ENCODE assay signal across 13 cellular contexts in the genomic region with DNA sequence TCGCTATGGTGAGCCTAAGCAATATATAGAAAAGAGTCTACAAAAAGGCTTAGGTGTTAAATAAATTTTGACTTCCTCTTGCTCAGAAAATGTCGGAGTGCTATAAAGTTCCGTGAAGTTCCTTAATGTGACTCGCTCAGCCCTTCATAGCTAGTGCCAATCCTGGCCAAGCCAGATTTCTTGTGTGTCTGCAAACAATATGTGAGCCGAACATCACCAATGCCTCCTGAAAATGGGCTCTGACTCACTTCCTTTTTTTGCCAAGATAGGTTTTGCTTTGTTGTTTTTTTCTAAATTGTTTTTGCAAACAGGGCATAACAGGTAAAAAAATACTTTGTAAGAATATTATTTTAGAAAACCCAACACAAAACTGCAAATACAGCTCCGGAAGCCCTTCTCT. TPM values are rescaled to one million over a fixed set of nuclear protein-coding genes. Genes with fewer than 3 reads are reported as not detected.
DNase-seq lines count a peak whose midpoint lies in the region; ATAC-seq, FAIRE-seq and TF ChIP-seq lines count a peak whose summit lies in the region.
"Had no signal": no experiment of that assay in that cellular context is flagged by ENCODE, and none has a peak within 500 bp of the region (broad histone marks: within the 10 kb centered on the region; RNA-seq: fewer than 3 reads in every experiment).

No MANE protein-coding gene starts in this region.

- no peak overlapping the region for H3K9ac ChIP-seq in keratinocyte (ENCODE audit: control insufficient read depth, extremely low read depth, insufficient read depth, low read length)
- no peak overlapping the region for H3K9ac ChIP-seq in mesendoderm (ENCODE audit: low read length)

- H4K5ac ChIP-seq in mesendoderm (ENCODE audit: low read length) = no peak overlapping the region

- intact Hi-C loops in left lung (cut with DNase I) = no loop called here

- no CpG with 5 or more reads among the region's 6 CpGs for WGBS in mesendoderm (ENCODE audit: extremely low coverage, insufficient coverage, low lambda C conversion rate)

- H3K18ac ChIP-seq in mesendoderm (ENCODE audit: low read length) = no peak overlapping the region

- H3K4me3 Mint-ChIP-seq in CD4-positive, CD25-positive, alpha-beta regulatory T cell = peak overlapping the region; percentile 12 to 66 (median 51)
- peak overlapping the region in 3 of 4 donors; percentile 25 to 61 (median 58) for H3K4me3 Mint-ChIP-seq in IgD-negative memory B cell
- no peak overlapping the region for H3K4me3 Mint-ChIP-seq in activated CD8-positive, alpha-beta T cell treated with anti-CD3 and anti-CD28 coated beads, Interleukin-2, amount 10 ng/mL, durations not matched to agents 7 days and 5 days

- no peak overlapping the region for H2BK120ac ChIP-seq in mesendoderm (ENCODE audit: low read depth, low read length)

- H3K9me3 Mint-ChIP-seq in CD4-positive, CD25-positive, alpha-beta regulatory T cell = no peaks in the 10 kb centered on the region
- no peaks in the 10 kb centered on the region for H3K9me3 Mint-ChIP-seq in IgD-negative memory B cell
- peaks cover 17% of the 10 kb centered on the region for H3K9me3 Mint-ChIP-seq in activated CD8-positive, alpha-beta T cell treated with anti-CD3 and anti-CD28 coated beads, Interleukin-2, amount 10 ng/mL, durations not matched to agents 7 days and 5 days (ENCODE audit: insufficient read depth)

- DNase-seq in CD4-positive, CD25-positive, alpha-beta regulatory T cell = peak in 1 of 3 donors; percentile 39
- DNase-seq in activated CD8-positive, alpha-beta T cell treated with anti-CD3 and anti-CD28 coated beads, Interleukin-2, amount 10 ng/mL, durations not matched to agents 7 days and 5 days = no peak
- DNase-seq in keratinocyte (ENCODE audit: low read depth, low spot score) (no peak), mesendoderm (no peak), left lung (no peak), NAMALWA (ENCODE audit: low spot score) (no peak)
- DNase-seq: left cardiac atrium, NCI-H2081 treated with DMSO at 0.1 percent for 48 hours, thyroid gland had no signal

- H3K9me1 ChIP-seq in keratinocyte (ENCODE audit: control insufficient read depth, extremely low read depth, insufficient read depth, low read length) = no peaks in the 10 kb centered on the region

- peak overlapping the region; percentile 57 to 91 (median 89) for H3K27ac Mint-ChIP-seq in CD4-positive, CD25-positive, alpha-beta regulatory T cell
- peak overlapping the region; percentile 3 to 48 (median 21) for H3K27ac Mint-ChIP-seq in IgD-negative memory B cell
- peak overlapping the region; percentile 79 for H3K27ac Mint-ChIP-seq in activated CD8-positive, alpha-beta T cell treated with anti-CD3 and anti-CD28 coated beads, Interleukin-2, amount 10 ng/mL, durations not matched to agents 7 days and 5 days

- peaks cover 4% of the 10 kb centered on the region for H4K20me1 ChIP-seq in keratinocyte (ENCODE audit: control insufficient read depth, extremely low read depth, insufficient read depth, low read length)

- peak overlapping the region; percentile 56 for H3K27ac ChIP-seq in CD4-positive, CD25-positive, alpha-beta regulatory T cell (ENCODE audit: insufficient read depth, low read length, poor library complexity, severe bottlenecking)
- H3K27ac ChIP-seq in keratinocyte (ENCODE audit: control insufficient read depth, insufficient read depth, low read length) (peak overlapping the region; percentile 21), mesendoderm (ENCODE audit: low read depth, low read length) (no peak overlapping the region), left lung (peak overlapping the region in 1 of 2 donors; percentile 88)
- H3K27ac ChIP-seq: VCaP had no signal

- H3K36me3 Mint-ChIP-seq in CD4-positive, CD25-positive, alpha-beta regulatory T cell = peaks cover 78% of the 10 kb centered on the region
- peaks cover 16% of the 10 kb centered on the region for H3K36me3 Mint-ChIP-seq in IgD-negative memory B cell
- peaks cover 77% of the 10 kb centered on the region for H3K36me3 Mint-ChIP-seq in activated CD8-positive, alpha-beta T cell treated with anti-CD3 and anti-CD28 coated beads, Interleukin-2, amount 10 ng/mL, durations not matched to agents 7 days and 5 days (ENCODE audit: low read depth)

- peaks cover 35% of the 10 kb centered on the region for H3K36me3 ChIP-seq in CD4-positive, CD25-positive, alpha-beta regulatory T cell (ENCODE audit: control insufficient read depth, insufficient read depth, low read length)
- H3K36me3 ChIP-seq in keratinocyte (ENCODE audit: control insufficient read depth in 2 of 2, extremely low read depth in 1 of 2, insufficient read depth in 2 of 2, low read length in 2 of 2) = peaks cover 19 to 40% of the 10 kb centered on the region in 2 experiments
- H3K36me3 ChIP-seq in mesendoderm (ENCODE audit: control insufficient read depth, insufficient read depth, low read length) = no peaks in the 10 kb centered on the region
- peaks cover 0 to 65% of the 10 kb centered on the region in 2 donors for H3K36me3 ChIP-seq in left lung

- POLR2A ChIA-PET in activated CD8-positive, alpha-beta T cell treated with anti-CD3 and anti-CD28 coated beads, Interleukin-2, amount 10 ng/mL, durations not matched to agents 7 days and 5 days (lab: Charles Lee) = interaction anchor here (0.6 to 1.2 kb wide), 4 partner anchors 29 to 678 kb away, joined by 3 to 4 read pairs (median 3); no protein-coding TSS in a partner anchor

- peaks cover 19% of the 10 kb centered on the region for H3K79me1 ChIP-seq in mesendoderm (ENCODE audit: low read length)

- H3K56ac ChIP-seq in mesendoderm (ENCODE audit: low read length) = no peak overlapping the region

- no peak overlapping the region for H3K4ac ChIP-seq in mesendoderm (ENCODE audit: low read depth, low read length)

- H3K4me1 ChIP-seq in CD4-positive, CD25-positive, alpha-beta regulatory T cell (ENCODE audit: control insufficient read depth, insufficient read depth, low read length, poor library complexity, severe bottlenecking) = peaks cover 72% of the 10 kb centered on the region
- H3K4me1 ChIP-seq in keratinocyte (ENCODE audit: control insufficient read depth, extremely low read depth, insufficient read depth, low read length) (peaks cover 22% of the 10 kb centered on the region), mesendoderm (ENCODE audit: control insufficient read depth, low read depth, low read length) (no peaks in the 10 kb centered on the region), left lung (peaks cover 16 to 84% of the 10 kb centered on the region in 2 donors)
- H3K4me1 ChIP-seq: thyroid gland had no signal

- H3K9me3 ChIP-seq in CD4-positive, CD25-positive, alpha-beta regulatory T cell (ENCODE audit: control insufficient read depth in 2 of 2, low read length in 2 of 2) = no peaks in the 10 kb centered on the region
- H3K9me3 ChIP-seq in keratinocyte (ENCODE audit: control insufficient read depth, low read depth, low read length) = no peaks in the 10 kb centered on the region
- H3K9me3 ChIP-seq in left lung = no peaks in the 10 kb centered on the region
- H3K9me3 ChIP-seq: thyroid gland had no signal

- H2AK5ac ChIP-seq in mesendoderm (ENCODE audit: low read length) = no peak overlapping the region

- H3K27me3 Mint-ChIP-seq in CD4-positive, CD25-positive, alpha-beta regulatory T cell = no peaks in the 10 kb centered on the region
- no peaks in the 10 kb centered on the region for H3K27me3 Mint-ChIP-seq in IgD-negative memory B cell
- H3K27me3 Mint-ChIP-seq in activated CD8-positive, alpha-beta T cell treated with anti-CD3 and anti-CD28 coated beads, Interleukin-2, amount 10 ng/mL, durations not matched to agents 7 days and 5 days (ENCODE audit: low read depth) = no peaks in the 10 kb centered on the region

- ATAC-seq in CD4-positive, CD25-positive, alpha-beta regulatory T cell (ENCODE audit: low read depth in 2 of 2) = peak; percentile 10 to 19
- ATAC-seq in activated CD8-positive, alpha-beta T cell treated with anti-CD3 and anti-CD28 coated beads, Interleukin-2, amount 10 ng/mL, durations not matched to agents 7 days and 5 days = peak; percentile 29
- ATAC-seq in left lung (no peak), GM18861 (IDR thresholded peaks at IDR 0.05; ENCODE audit: unreplicated experiment) (no peak)
- ATAC-seq: left cardiac atrium had no signal

- no peak overlapping the region for H2AFZ ChIP-seq in keratinocyte (ENCODE audit: control insufficient read depth, low read length)

- CTCF ChIA-PET in activated CD8-positive, alpha-beta T cell treated with anti-CD3 and anti-CD28 coated beads, Interleukin-2, amount 10 ng/mL, durations not matched to agents 7 days and 5 days (lab: Charles Lee) = interaction anchor here (0.8 to 1.8 kb wide), 3 partner anchors 110 to 232 kb away, joined by 3 to 7 read pairs (median 3); no protein-coding TSS in a partner anchor

- peaks cover 69% of the 10 kb centered on the region for H3K79me2 ChIP-seq in keratinocyte (ENCODE audit: control insufficient read depth, insufficient read depth, low read length)
- H3K79me2 ChIP-seq in mesendoderm (ENCODE audit: control insufficient read depth, insufficient read depth, low read length) = peaks cover 12% of the 10 kb centered on the region

- peak; percentile 49 for FAIRE-seq in keratinocyte (lab: Jason Lieb, UNC)
- FAIRE-seq: G401.6 had no signal

- no peak overlapping the region for H4K8ac ChIP-seq in mesendoderm (ENCODE audit: low read depth, low read length)

- TF ChIP-seq CTCF in keratinocyte (optimal IDR thresholded peaks at IDR 0.05 in 1 of 3, IDR thresholded peaks at IDR 0.05 in 1 of 3, conservative IDR thresholded peaks at IDR 0.05 in 1 of 3; ENCODE audit: extremely low read depth in 1 of 3, insufficient read depth in 2 of 3, low read length in 3 of 3) = no peak
- TF ChIP-seq CTCF in left lung (IDR thresholded peaks at IDR 0.05) = no peak

- H3K4me1 Mint-ChIP-seq in CD4-positive, CD25-positive, alpha-beta regulatory T cell = peaks cover 38 to 92% (median 73%) of the 10 kb centered on the region in 4 donors
- peaks cover 52 to 71% (median 53%) of the 10 kb centered on the region in 3 donors for H3K4me1 Mint-ChIP-seq in IgD-negative memory B cell
- peaks cover 65% of the 10 kb centered on the region for H3K4me1 Mint-ChIP-seq in activated CD8-positive, alpha-beta T cell treated with anti-CD3 and anti-CD28 coated beads, Interleukin-2, amount 10 ng/mL, durations not matched to agents 7 days and 5 days (ENCODE audit: low read depth)

- H3K23ac ChIP-seq in mesendoderm (ENCODE audit: low read length) = no peak overlapping the region

- H3K4me2 ChIP-seq in keratinocyte (ENCODE audit: control insufficient read depth, extremely low read depth, insufficient read depth, low read depth, low read length) (peak overlapping the region; percentile 23), mesendoderm (ENCODE audit: low read length) (no peak overlapping the region)

- peak overlapping the region; percentile 22 for H3K4me3 ChIP-seq in CD4-positive, CD25-positive, alpha-beta regulatory T cell (ENCODE audit: low read depth, low read length)
- H3K4me3 ChIP-seq in keratinocyte (ENCODE audit: control insufficient read depth in 2 of 3, extremely low read depth in 1 of 3, insufficient read depth in 2 of 3, low read depth in 1 of 3, low read length in 3 of 3) (no peak overlapping the region), mesendoderm (ENCODE audit: low read length) (no peak overlapping the region), left lung (no peak overlapping the region)
- H3K4me3 ChIP-seq: thyroid gland had no signal

- no peak overlapping the region for H2BK15ac ChIP-seq in mesendoderm (replicated peaks; ENCODE audit: low read depth)

- H2BK5ac ChIP-seq in mesendoderm (ENCODE audit: low read length) = no peak overlapping the region

- H3K27me3 ChIP-seq in CD4-positive, CD25-positive, alpha-beta regulatory T cell (ENCODE audit: control insufficient read depth, insufficient read depth, low read length) = no peaks in the 10 kb centered on the region
- H3K27me3 ChIP-seq in keratinocyte (ENCODE audit: control insufficient read depth, extremely low read depth, insufficient read depth, low read length) (no peaks in the 10 kb centered on the region), mesendoderm (ENCODE audit: insufficient read depth, low read length, poor library complexity) (no peaks in the 10 kb centered on the region), left lung (no peaks in the 10 kb centered on the region)
- H3K27me3 ChIP-seq: thyroid gland had no signal

- dilution Hi-C loops in keratinocyte (cut with MboI; ENCODE audit: extremely low pct_ligation_motif_present, low sequenced_read_pairs) = no loop called here

RNA-seq across cellular contexts. Expression of a gene that starts 26.1 kb away (rescaled TPM):
- 36.4 TPM for total RNA-seq in CD4-positive, CD25-positive, alpha-beta regulatory T cell
- 10 to 100 TPM; 57.9 to 81.4 (median 68.5) TPM for polyA plus RNA-seq in CD4-positive, CD25-positive, alpha-beta regulatory T cell
- 68.3 TPM for polyA plus RNA-seq in IgD-negative memory B cell
- total RNA-seq in activated CD8-positive, alpha-beta T cell treated with anti-CD3 and anti-CD28 coated beads, Interleukin-2, amount 10 ng/mL, durations not matched to agents 7 days and 5 days = 10 to 100 TPM; 30.1 to 33.2 TPM
- polyA plus RNA-seq in keratinocyte = 24.1 to 50.7 TPM (median 34.6 TPM) in 3 replicates
- 4.3 TPM for polyA plus RNA-seq in keratinocyte (2011; ENCODE audit: low read depth)
- 39.4 and 54.8 TPM in 2 replicates for polyA plus RNA-seq in keratinocyte (2011; cell fraction: cytosol; rRNA removed)
- 45.1 and 47.2 TPM in 2 replicates for polyA plus RNA-seq in keratinocyte (2011; cell fraction: nucleus; rRNA removed)
- 16.4 and 22.4 TPM in 2 replicates for polyA plus RNA-seq in keratinocyte (2012; ENCODE audit: low replicate concordance)
- 32.5 to 52.2 TPM (median 33.1 TPM) in 3 replicates for polyA minus RNA-seq in keratinocyte
- polyA minus RNA-seq in keratinocyte (2011; cell fraction: cytosol; rRNA and poly(A)+ RNA removed) = 24.0 TPM
- polyA minus RNA-seq in keratinocyte (2011; cell fraction: nucleus; rRNA and poly(A)+ RNA removed) = 17.2 and 39.7 TPM in 2 replicates
- 32.7 TPM for polyA plus RNA-seq in mesendoderm (2013, experiment 1 of 2)
- polyA plus RNA-seq in mesendoderm (2013, experiment 2 of 2) = 32.9 TPM
- total RNA-seq in left lung = 10 to 100 TPM; 37.7 to 53.8 TPM

Comparison
In these comparisons a context has a peak if more than half of its experiments do, and no peak if none do; other contexts are left out.
1. ATAC-seq: peak in CD4-positive, CD25-positive, alpha-beta regulatory T cell (2 of 2) and activated CD8-positive, alpha-beta T cell treated with anti-CD3 and anti-CD28 coated beads, Interleukin-2, amount 10 ng/mL, durations not matched to agents 7 days and 5 days (single experiment); none in left lung (single experiment) and GM18861 (single experiment).
2. H3K27ac Mint-ChIP-seq: peak in every context shown above with its lines; median percentile 89 in CD4-positive, CD25-positive, alpha-beta regulatory T cell; 79 in activated CD8-positive, alpha-beta T cell treated with anti-CD3 and anti-CD28 coated beads, Interleukin-2, amount 10 ng/mL, durations not matched to agents 7 days and 5 days; 21 in IgD-negative memory B cell.